9 cellular contexts compared by ENCODE assay signal in the genomic region with DNA sequence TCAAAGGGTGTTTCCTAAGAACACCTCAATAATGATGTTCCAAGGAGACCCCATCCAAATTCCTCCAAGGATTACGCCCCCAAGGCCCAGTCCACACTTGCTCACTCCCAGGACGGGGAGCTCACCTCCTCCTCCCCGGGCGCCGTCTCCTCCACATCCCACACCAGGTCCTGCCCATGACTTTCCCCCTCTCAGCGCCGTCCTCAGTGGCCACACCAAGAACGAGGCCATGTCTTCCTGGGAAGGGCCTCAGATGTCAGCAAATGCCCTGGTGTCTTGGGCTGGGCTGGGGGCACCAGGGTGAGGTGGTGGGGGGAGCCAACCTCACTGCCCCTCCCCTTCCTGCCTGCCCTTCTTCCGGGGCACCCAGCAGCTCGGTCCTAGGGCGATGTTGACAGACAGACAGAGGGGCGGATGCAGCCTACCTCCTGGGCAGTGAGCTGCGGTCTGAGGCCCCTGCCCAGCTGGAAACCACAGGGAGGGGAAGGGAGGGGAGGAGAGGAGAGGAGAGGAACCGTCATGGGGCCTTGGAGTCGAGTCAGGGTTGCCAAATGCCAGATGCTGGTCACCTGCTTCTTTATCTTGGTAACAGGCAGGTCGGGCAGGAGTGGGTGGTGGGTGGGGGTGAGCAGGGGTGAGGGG. TPM values are rescaled to one million over a fixed set of nuclear protein-coding genes. Genes with fewer than 3 reads are reported as not detected.
A peak's percentile ranks its signal among the peaks of the same experiment; 100 is the strongest.
DNase-seq lines count a peak whose midpoint lies in the region; ATAC-seq and TF ChIP-seq lines count a peak whose summit lies in the region.
"Had no signal": no experiment of that assay in that cellular context is flagged by ENCODE, and none has a peak within 500 bp of the region (broad histone marks: within the 10 kb centered on the region; RNA-seq: fewer than 3 reads in every experiment).

TSS of gene C11orf21 (minus strand) at position 288 of the 642 bp plus-strand sequence. CDS start at position 178, 110 bp downstream.
TSS of gene TSPAN32 (plus strand) at position 383 of the 642 bp plus-strand sequence. CDS start at position 520, 137 bp downstream.

- H3K4me3 ChIP-seq in osteoblast (ENCODE audit: insufficient read depth, low read length) (no peak within 1 kb of the TSS), gastroesophageal sphincter (peak within 1 kb of the TSS in 1 of 2 donors; percentile 14)

- WGBS in gastroesophageal sphincter (ENCODE audit: low coverage in 1 of 2), 2 donors: 50 to 100% methylated on average over 1 to 2 of the region's 16 CpGs

- H3K4me1 ChIP-seq in osteoblast (ENCODE audit: insufficient read depth, low read length): peaks cover 13% of the 10 kb centered on the region
- H3K4me1 ChIP-seq in gastroesophageal sphincter: peaks cover 3 to 45% (median 20%) of the 10 kb centered on the region in 3 donors

- H3K4me2 ChIP-seq in osteoblast (ENCODE audit: insufficient read depth, low read length): no peak within 1 kb of the TSS

- no peaks in the 10 kb centered on the region for H4K20me1 ChIP-seq in osteoblast (ENCODE audit: insufficient read depth, low read length)

- H3K36me3 ChIP-seq in osteoblast (ENCODE audit: insufficient read depth, low read length): no peaks in the 10 kb centered on the region
- H3K36me3 ChIP-seq in gastroesophageal sphincter: no peaks in the 10 kb centered on the region

- no peak within 1 kb of the TSS for H3K27ac ChIP-seq in osteoblast (ENCODE audit: low read depth, low read length)
- H3K27ac ChIP-seq in gastroesophageal sphincter: peak within 1 kb of the TSS in 2 of 4 donors; percentile 53 to 91
- H3K27ac ChIP-seq: VCaP had no signal

- DNase-seq in activated T-cell treated with anti-CD3 and anti-CD28 coated beads for 24 hours (ENCODE audit: low read depth) (peak; percentile 46), activated T-cell treated with anti-CD3 and anti-CD28 coated beads for 4 hours (no peak), T-helper 22 cell (ENCODE audit: low read depth) (peak; percentile 48), ecto neural progenitor cell (ENCODE audit: low spot score) (peak; percentile 46), osteoblast (ENCODE audit: insufficient read length, low spot score, missing footprints) (peak; percentile 83), iPS-NIHi7 (ENCODE audit: extremely low spot score) (no peak), epidermal melanocyte (ENCODE audit: insufficient read length, low spot score) (no peak)

- H3K9me3 ChIP-seq in osteoblast (ENCODE audit: low read depth, low read length) (no peaks in the 10 kb centered on the region), gastroesophageal sphincter (no peaks in the 10 kb centered on the region)

- no peak for TF ChIP-seq EP300 in gastroesophageal sphincter (IDR thresholded peaks at IDR 0.05)

- TF ChIP-seq CTCF in osteoblast (IDR thresholded peaks at IDR 0.05; ENCODE audit: extremely low read depth, low read depth, low read length) (no peak), gastroesophageal sphincter (IDR thresholded peaks at IDR 0.05) (no peak)

- TF ChIP-seq POLR2A in gastroesophageal sphincter (IDR thresholded peaks at IDR 0.05): no peak

- ATAC-seq in gastroesophageal sphincter: no peak

- H2AFZ ChIP-seq in osteoblast (ENCODE audit: low read length): no peak within 1 kb of the TSS

- no peaks in the 10 kb centered on the region for H3K79me2 ChIP-seq in osteoblast (ENCODE audit: insufficient read depth, low read length)

- no peaks in the 10 kb centered on the region for H3K27me3 ChIP-seq in osteoblast (ENCODE audit: insufficient read depth, low read length)
- H3K27me3 ChIP-seq in gastroesophageal sphincter: peaks cover 5% of the 10 kb centered on the region

RNA-seq across cellular contexts. Expression of gene C11orf21, which starts in this region (rescaled TPM):
- 0.29 and 0.36 TPM in 2 replicates for total RNA-seq in osteoblast
- total RNA-seq in gastroesophageal sphincter: under 1 TPM; 0.15 to 0.78 (median 0.42) TPM

RNA-seq across cellular contexts. Expression of gene TSPAN32, which starts in this region (rescaled TPM):
- total RNA-seq in osteoblast (0.59 and 1.4 TPM in 2 replicates), gastroesophageal sphincter (1 to 10 TPM in 2 of 4 donors, under 1 TPM in 1, not detected in 1; 0.62 to 3.6 (median 3.6) TPM)

Comparison
In these comparisons a context has a peak if more than half of its experiments do, and no peak if none do; other contexts are left out.
1. DNase-seq: peak in activated T-cell treated with anti-CD3 and anti-CD28 coated beads for 24 hours (single experiment), T-helper 22 cell (single experiment), ecto neural progenitor cell (single experiment) and osteoblast (single experiment); none in activated T-cell treated with anti-CD3 and anti-CD28 coated beads for 4 hours (single experiment), iPS-NIHi7 (single experiment) and epidermal melanocyte (single experiment).